In the genomic region with DNA sequence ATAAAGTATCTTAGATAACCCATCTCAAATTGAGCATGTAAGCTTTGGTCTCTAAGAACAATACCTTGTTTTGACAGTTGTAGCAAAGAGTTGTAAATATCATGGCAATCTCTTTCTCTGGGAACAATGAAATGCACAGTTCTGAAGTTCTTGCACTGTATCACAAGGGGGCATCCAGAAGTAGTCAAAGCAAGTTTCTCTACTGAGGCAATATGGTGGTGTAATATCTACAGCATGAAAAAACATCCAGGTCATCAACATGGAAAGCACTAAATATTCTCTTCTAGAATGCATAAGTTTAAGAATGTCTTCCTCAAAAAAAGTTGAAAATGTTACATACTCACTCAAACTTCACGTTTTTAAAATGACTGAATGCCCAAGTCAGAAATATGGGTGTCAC, we compare ENCODE assay signal across 9 cellular contexts. TPM values are rescaled to one million over a fixed set of nuclear protein-coding genes. Genes with fewer than 3 reads are reported as not detected.
A peak's percentile ranks its signal among the peaks of the same experiment; 100 is the strongest.
DNase-seq lines count a peak whose midpoint lies in the region; ATAC-seq and TF ChIP-seq lines count a peak whose summit lies in the region.
"Had no signal": no experiment of that assay in that cellular context is flagged by ENCODE, and none has a peak within 500 bp of the region (broad histone marks: within the 10 kb centered on the region; RNA-seq: fewer than 3 reads in every experiment).

No MANE protein-coding gene starts in this region.

- DNase-seq in NCI-H1694 treated with DMSO at 0.1 percent for 48 hours (lab: John Stamatoyannopoulos, UW), result peak; percentile 1
- no peak for DNase-seq in NCI-H1694 (lab: John Stamatoyannopoulos, UW)
- peak; percentile 35 for DNase-seq in HT-29 (ENCODE audit: low spot score)
- DNase-seq in astrocyte of the cerebellum (ENCODE audit: low read depth), result no peak
- DNase-seq in naive B cell, result no peak
- DNase-seq in NCI-H2081 treated with DMSO at 0.1 percent for 48 hours (lab: John Stamatoyannopoulos, UW), result no peak
- DNase-seq in central memory CD4-positive, alpha-beta T cell, result no peak
- no peak for DNase-seq in NCI-H69 (lab: John Stamatoyannopoulos, UW)

- H3K27ac Mint-ChIP-seq in naive B cell, result peak overlapping the region in 3 of 6 donors; percentile 56 to 90 (median 81)

- no peaks in the 10 kb centered on the region for H3K9me3 Mint-ChIP-seq in naive B cell

- peak; percentile 79 to 89 for ATAC-seq in naive B cell (ENCODE audit: low read depth in 2 of 2)

- H3K36me3 Mint-ChIP-seq in naive B cell, result peaks cover 0 to 20% of the 10 kb centered on the region in 2 donors

- no peaks in the 10 kb centered on the region for H3K27me3 Mint-ChIP-seq in naive B cell

- no peak overlapping the region for H3K4me3 Mint-ChIP-seq in naive B cell

- H3K4me3 ChIP-seq in astrocyte of the cerebellum (ENCODE audit: low read depth, low read length), result no peak overlapping the region
- H3K4me3 ChIP-seq: A549 had no signal

- in situ Hi-C loops in astrocyte of the cerebellum (cut with HindIII; ENCODE audit: low sequenced_read_pairs), result no loop called here

- peak; percentile 36 for TF ChIP-seq CTCF in astrocyte of the cerebellum (IDR thresholded peaks at IDR 0.05; ENCODE audit: low read depth, low read length, missing control alignments)

- peaks cover 0 to 5% (median 0%) of the 10 kb centered on the region in 3 donors for H3K4me1 Mint-ChIP-seq in naive B cell

RNA-seq across cellular contexts. Expression of a gene that starts 19.6 kb away (rescaled TPM):
- total RNA-seq in HT-29 (2014; rRNA removed; shearing (Covaris generic)), result 8.0 and 9.2 TPM in 2 replicates
- polyA plus RNA-seq in naive B cell (ENCODE audit: low read depth in 6 of 6), result 10 to 100 TPM in 1 of 6 donors, 1 to 10 TPM in 5; 7.1 to 10.7 (median 8.5) TPM

RNA-seq across cellular contexts. Expression of a gene that starts 33.7 kb away (rescaled TPM):
- 72.8 and 80.8 TPM in 2 replicates for total RNA-seq in HT-29 (2014; rRNA removed; shearing (Covaris generic))
- polyA plus RNA-seq in naive B cell (ENCODE audit: low read depth in 6 of 6), result 10 to 100 TPM; 14.5 to 24.9 (median 20.6) TPM

Comparison
In these comparisons a context has a peak if more than half of its experiments do, and no peak if none do; other contexts are left out.
1. DNase-seq: peak in NCI-H1694 treated with DMSO at 0.1 percent for 48 hours (single experiment) and HT-29 (single experiment); none in NCI-H1694 (single experiment), astrocyte of the cerebellum (single experiment), naive B cell (single experiment), NCI-H2081 treated with DMSO at 0.1 percent for 48 hours (single experiment), central memory CD4-positive, alpha-beta T cell (single experiment) and NCI-H69 (single experiment).